Comparison of ENCODE assay signal across 8 cellular contexts in the genomic region with DNA sequence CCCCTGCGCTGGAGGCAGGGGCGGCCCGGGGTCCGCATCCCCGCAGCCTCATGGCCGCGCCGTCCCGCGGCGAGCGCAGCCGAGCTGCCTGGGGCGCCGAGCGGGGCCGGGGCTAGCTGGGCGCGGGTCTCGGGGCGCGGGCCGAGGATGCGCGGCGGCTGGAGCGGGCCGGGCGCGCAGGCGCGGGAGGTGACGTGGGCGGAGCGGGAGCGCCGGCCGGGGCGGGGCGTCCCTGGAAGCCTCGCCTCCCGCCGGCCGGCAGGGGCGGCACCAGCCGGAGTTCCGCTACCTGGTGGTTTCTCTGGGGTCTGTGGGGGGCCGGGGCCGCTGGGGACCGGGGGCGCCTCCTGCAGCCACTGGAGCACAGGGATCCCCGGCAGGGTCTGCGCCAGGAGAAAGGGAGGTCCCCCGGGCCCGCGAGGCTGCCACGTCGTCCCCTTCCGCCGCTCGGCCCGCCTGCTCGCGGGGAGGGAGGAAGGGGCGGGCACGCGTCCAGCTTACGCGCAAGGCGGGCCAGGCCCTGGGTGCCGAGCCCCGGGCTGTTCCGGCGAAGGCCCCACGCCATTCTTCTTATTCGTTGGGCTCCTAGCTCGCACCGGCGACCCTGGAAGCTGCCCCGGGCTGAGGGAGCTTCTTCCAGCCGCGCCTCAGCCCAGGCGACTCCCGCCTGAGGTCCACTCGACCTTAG. TPM values are rescaled to one million over a fixed set of nuclear protein-coding genes. Genes with fewer than 3 reads are reported as not detected.
DNase-seq lines count a peak whose midpoint lies in the region; ATAC-seq and TF ChIP-seq lines count a peak whose summit lies in the region.

A gene with protein sequence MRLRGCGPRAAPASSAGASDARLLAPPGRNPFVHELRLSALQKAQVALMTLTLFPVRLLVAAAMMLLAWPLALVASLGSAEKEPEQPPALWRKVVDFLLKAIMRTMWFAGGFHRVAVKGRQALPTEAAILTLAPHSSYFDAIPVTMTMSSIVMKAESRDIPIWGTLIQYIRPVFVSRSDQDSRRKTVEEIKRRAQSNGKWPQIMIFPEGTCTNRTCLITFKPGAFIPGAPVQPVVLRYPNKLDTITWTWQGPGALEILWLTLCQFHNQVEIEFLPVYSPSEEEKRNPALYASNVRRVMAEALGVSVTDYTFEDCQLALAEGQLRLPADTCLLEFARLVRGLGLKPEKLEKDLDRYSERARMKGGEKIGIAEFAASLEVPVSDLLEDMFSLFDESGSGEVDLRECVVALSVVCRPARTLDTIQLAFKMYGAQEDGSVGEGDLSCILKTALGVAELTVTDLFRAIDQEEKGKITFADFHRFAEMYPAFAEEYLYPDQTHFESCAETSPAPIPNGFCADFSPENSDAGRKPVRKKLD (minus strand): TSS at position 168 of the 688 bp plus-strand sequence. CDS start 116 bp downstream, at position 52.

- peak within 1 kb of the TSS; percentile 52 for H3K27ac ChIP-seq in CD8-positive, alpha-beta T cell (ENCODE audit: low read depth, low read length)

- H3K27me3 ChIP-seq in CD8-positive, alpha-beta T cell (ENCODE audit: insufficient read depth, low read length) = no peaks in the 10 kb centered on the region

- H3K27ac Mint-ChIP-seq in CD8-positive, alpha-beta T cell = peak within 1 kb of the TSS; percentile 82
- peak within 1 kb of the TSS; percentile 62 for H3K27ac Mint-ChIP-seq in mesothelial cell of epicardium

- peaks cover 24% of the 10 kb centered on the region for H3K4me1 Mint-ChIP-seq in CD8-positive, alpha-beta T cell (ENCODE audit: low read depth)
- H3K4me1 Mint-ChIP-seq in mesothelial cell of epicardium = peaks cover 18% of the 10 kb centered on the region

- in situ Hi-C loops in endometrial microvascular endothelial cells (cut with HindIII; ENCODE audit: inconsistent ontology term, low pct_unique_long_range_greater_than_20kb, low sequenced_read_pairs) = no loop called here

- peaks cover 17% of the 10 kb centered on the region for H3K36me3 Mint-ChIP-seq in CD8-positive, alpha-beta T cell
- peaks cover 2% of the 10 kb centered on the region for H3K36me3 Mint-ChIP-seq in mesothelial cell of epicardium

- H3K4me1 ChIP-seq in CD8-positive, alpha-beta T cell (ENCODE audit: insufficient read depth, low read length) = peaks cover 33% of the 10 kb centered on the region

- DNase-seq in CD8-positive, alpha-beta T cell = peak; percentile 49 to 88 (median 70)
- peak; percentile 84 to 86 for DNase-seq in NOMO-1 (lab: John Stamatoyannopoulos, UW; ENCODE audit: unreplicated experiment in 2 of 2)
- peak; percentile 32 for DNase-seq in activated CD8-positive, alpha-beta memory T cell treated with anti-CD3 and anti-CD28 coated beads, Interleukin-2, amount 50 U/mL, for 24 hours (ENCODE audit: extremely low read depth)
- peak; percentile 73 to 89 for DNase-seq in mesothelial cell of epicardium (ENCODE audit: low spot score in 2 of 2, unreplicated experiment in 2 of 2)
- DNase-seq in stimulated activated CD8-positive, alpha-beta memory T cell treated with anti-CD3 and anti-CD28 coated beads, Interleukin-15, amount 100 ng/mL, for 4 hours (ENCODE audit: low read depth in 2 of 2) = peak; percentile 41 to 63

- intact Hi-C loops in CD8-positive, alpha-beta T cell (cut with DNase I, micrococcal nuclease) = loop anchor here (1.0 to 2.0 kb wide), 4 partner anchors 70 to 179 kb away; a partner anchor contains a TSS

- TF ChIP-seq CTCF in CD8-positive, alpha-beta T cell (IDR thresholded peaks at IDR 0.05) = no peak
- no peak for TF ChIP-seq CTCF in mesothelial cell of epicardium (IDR thresholded peaks at IDR 0.05; ENCODE audit: unreplicated experiment)

- no peaks in the 10 kb centered on the region for H3K27me3 Mint-ChIP-seq in CD8-positive, alpha-beta T cell (ENCODE audit: low read depth)
- H3K27me3 Mint-ChIP-seq in mesothelial cell of epicardium (ENCODE audit: low read depth) = no peaks in the 10 kb centered on the region

- no peaks in the 10 kb centered on the region for H3K36me3 ChIP-seq in CD8-positive, alpha-beta T cell (ENCODE audit: insufficient read depth, low read length)

- POLR2A ChIA-PET in CD8-positive, alpha-beta T cell (lab: Charles Lee) = interaction anchor here (0.9 to 2.1 kb wide), 6 partner anchors 12 to 144 kb away, joined by 3 to 11 read pairs (median 6); no protein-coding TSS in a partner anchor

- ATAC-seq in CD8-positive, alpha-beta T cell = peak; percentile 84
- ATAC-seq in GM19452 (IDR thresholded peaks at IDR 0.05; ENCODE audit: unreplicated experiment) = peak; percentile 84
- ATAC-seq in HG03565 (IDR thresholded peaks at IDR 0.05; ENCODE audit: unreplicated experiment) = peak; percentile 67

- no peaks in the 10 kb centered on the region for H3K9me3 ChIP-seq in CD8-positive, alpha-beta T cell (ENCODE audit: low read length)

- no peaks in the 10 kb centered on the region for H3K9me3 Mint-ChIP-seq in CD8-positive, alpha-beta T cell
- peaks cover 5% of the 10 kb centered on the region for H3K9me3 Mint-ChIP-seq in mesothelial cell of epicardium

- peak within 1 kb of the TSS; percentile 81 for H3K4me3 Mint-ChIP-seq in CD8-positive, alpha-beta T cell
- H3K4me3 Mint-ChIP-seq in mesothelial cell of epicardium = peak within 1 kb of the TSS; percentile 78

- H3K4me3 ChIP-seq in CD8-positive, alpha-beta T cell (ENCODE audit: low read depth, low read length) = peak within 1 kb of the TSS; percentile 57

- CTCF ChIA-PET in CD8-positive, alpha-beta T cell (lab: Charles Lee) = interaction anchor here (1.5 kb wide), 2 partner anchors 11 to 121 kb away, joined by 3 to 6 read pairs; no protein-coding TSS in a partner anchor

RNA-seq across cellular contexts. Expression of the gene that starts here (rescaled TPM):
- total RNA-seq in CD8-positive, alpha-beta T cell = 10 to 100 TPM; 28.8 to 29.1 TPM
- 48.5 TPM for total RNA-seq in endometrial microvascular endothelial cells (ENCODE audit: inconsistent ontology term)
- total RNA-seq in mesothelial cell of epicardium = 73.9 to 76.8 TPM (median 74.8 TPM) in 3 replicates

Comparison
In these comparisons a context has a peak if more than half of its experiments do, and no peak if none do; other contexts are left out.
1. Peak in every context shown above with its lines: DNase-seq, ATAC-seq, H3K4me3 ChIP-seq and H3K27ac ChIP-seq.
2. DNase-seq: peak in every context shown above with its lines; median percentile 85 in NOMO-1; 81 in mesothelial cell of epicardium; 70 in CD8-positive, alpha-beta T cell; 52 in stimulated activated CD8-positive, alpha-beta memory T cell treated with anti-CD3 and anti-CD28 coated beads, Interleukin-15, amount 100 ng/mL, for 4 hours; 32 in activated CD8-positive, alpha-beta memory T cell treated with anti-CD3 and anti-CD28 coated beads, Interleukin-2, amount 50 U/mL, for 24 hours.